In the genomic region with DNA sequence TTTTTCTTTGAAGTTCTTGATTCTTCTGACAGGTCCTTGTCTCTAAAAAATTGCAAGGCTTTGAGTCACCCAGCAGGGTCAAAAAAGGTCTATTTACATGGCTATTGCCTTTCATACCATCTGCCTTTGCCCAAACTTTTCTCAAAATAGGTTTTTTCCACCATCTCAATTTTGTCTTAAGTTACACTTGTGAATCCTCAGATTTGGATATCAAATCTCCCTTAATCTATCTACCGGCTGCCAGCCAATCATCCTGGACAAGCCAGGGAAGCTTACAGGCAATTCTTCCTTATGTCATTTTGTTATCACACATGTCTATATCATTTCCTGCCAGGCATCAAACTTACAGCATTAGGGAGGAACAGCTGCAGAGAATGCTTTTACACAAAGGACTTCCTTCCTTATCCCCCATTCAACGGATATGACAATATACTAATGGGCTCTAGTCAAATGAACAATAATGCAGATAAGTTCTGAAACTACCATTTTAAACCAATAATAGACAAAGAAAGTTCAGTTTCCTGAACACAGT, we compare ENCODE assay signal across 8 cellular contexts.
DNase-seq lines count a peak whose midpoint lies in the region; ATAC-seq and TF ChIP-seq lines count a peak whose summit lies in the region.

No MANE protein-coding gene starts in this region.

- CTCF ChIA-PET in GM10248 (lab: Yijun Ruan, JAX): interaction anchor here (0.8 to 1.5 kb wide), 5 partner anchors 9 to 110 kb away, joined by 3 to 5 read pairs (median 3); no protein-coding TSS in a partner anchor

- no peaks in the 10 kb centered on the region for H3K4me1 ChIP-seq in colonic mucosa
- H3K4me1 ChIP-seq in gastroesophageal sphincter: peaks cover 0 to 32% (median 7%) of the 10 kb centered on the region in 3 donors

- intact Hi-C loops in colonic mucosa (cut with DNase I): no loop called here

- H3K4me1 Mint-ChIP-seq in osteocyte (ENCODE audit: unreplicated experiment): peaks cover 38% of the 10 kb centered on the region

- H3K36me3 ChIP-seq in colonic mucosa (no peaks in the 10 kb centered on the region), gastroesophageal sphincter (no peaks in the 10 kb centered on the region)

- peaks cover 7% of the 10 kb centered on the region for H3K9me3 Mint-ChIP-seq in osteocyte (ENCODE audit: unreplicated experiment)

- H3K4me3 ChIP-seq in colonic mucosa (no peak overlapping the region), gastroesophageal sphincter (no peak overlapping the region)

- DNase-seq in GM10248 (ENCODE audit: extremely low spot score) (peak; percentile 31), NCI-H2171 treated with DMSO at 0.1 percent for 48 hours (lab: John Stamatoyannopoulos, UW) (peak; percentile 94), colonic mucosa (no peak), osteocyte (ENCODE audit: extremely low spot score, unreplicated experiment) (no peak), superior temporal gyrus (ENCODE audit: extremely low spot score) (no peak)
- DNase-seq in stimulated activated CD4-positive, alpha-beta T cell treated with anti-CD3 and anti-CD28 coated beads, Interleukin-15, amount 100 ng/mL, for 24 hours: no peak

- TF ChIP-seq CTCF in GM10248 (IDR thresholded peaks at IDR 0.05; ENCODE audit: control extremely low read depth, extremely low read depth, low read depth, missing control alignments): no peak
- TF ChIP-seq CTCF in colonic mucosa (IDR thresholded peaks at IDR 0.05): no peak
- no peak for TF ChIP-seq CTCF in osteocyte (IDR thresholded peaks at IDR 0.05)
- TF ChIP-seq CTCF in gastroesophageal sphincter (IDR thresholded peaks at IDR 0.05): no peak

- H3K9me3 ChIP-seq in colonic mucosa (no peaks in the 10 kb centered on the region), gastroesophageal sphincter (no peaks in the 10 kb centered on the region)

- H3K36me3 Mint-ChIP-seq in osteocyte (ENCODE audit: unreplicated experiment): peaks cover 22% of the 10 kb centered on the region

- H3K27ac Mint-ChIP-seq in osteocyte (ENCODE audit: unreplicated experiment): peak overlapping the region; percentile 69

- H3K9ac ChIP-seq in colonic mucosa (ENCODE audit: low read depth in 2 of 2, low read length in 2 of 2): no peak overlapping the region

- ATAC-seq in gastroesophageal sphincter: no peak
- no peak for ATAC-seq in GM18868 (IDR thresholded peaks at IDR 0.05; ENCODE audit: unreplicated experiment)

- 40 to 54% methylated on average over 1 to 2 of the region's 2 CpGs for WGBS in gastroesophageal sphincter (ENCODE audit: low coverage in 1 of 2), 2 donors

- peak overlapping the region; percentile 7 for H3K27ac ChIP-seq in colonic mucosa
- peak overlapping the region in 1 of 4 donors; percentile 0 for H3K27ac ChIP-seq in gastroesophageal sphincter

- no peak for TF ChIP-seq POLR2A in gastroesophageal sphincter (IDR thresholded peaks at IDR 0.05)

- no peaks in the 10 kb centered on the region for H3K27me3 Mint-ChIP-seq in osteocyte (ENCODE audit: unreplicated experiment)

- TF ChIP-seq EP300 in gastroesophageal sphincter (IDR thresholded peaks at IDR 0.05): no peak

- H3K27me3 ChIP-seq in colonic mucosa (no peaks in the 10 kb centered on the region), gastroesophageal sphincter (no peaks in the 10 kb centered on the region)

- POLR2A ChIA-PET in GM10248 (lab: Yijun Ruan, JAX): no interaction called here

- H3K4me3 Mint-ChIP-seq in osteocyte (ENCODE audit: unreplicated experiment): no peak overlapping the region

Comparison
In these comparisons a context has a peak if more than half of its experiments do, and no peak if none do; other contexts are left out.
1. DNase-seq: peak in GM10248 (single experiment) and NCI-H2171 treated with DMSO at 0.1 percent for 48 hours (single experiment); none in colonic mucosa (single experiment), osteocyte (single experiment), superior temporal gyrus (single experiment) and stimulated activated CD4-positive, alpha-beta T cell treated with anti-CD3 and anti-CD28 coated beads, Interleukin-15, amount 100 ng/mL, for 24 hours (single experiment).